In genomic region chr7:130930260-130930659, GRCh38 we compare ENCODE assay signal across 8 cellular contexts.
DNase-seq lines count a peak whose midpoint lies in the region; ATAC-seq and TF ChIP-seq lines count a peak whose summit lies in the region.

No MANE protein-coding gene starts in this region.

- TF ChIP-seq CTCF in activated B cell treated with CpG ODN at 0.5 μM for 24 hours (IDR thresholded peaks at IDR 0.05) (no peak), left ventricle myocardium inferior (IDR thresholded peaks at IDR 0.05; ENCODE audit: borderline replicate concordance) (no peak), stomach (IDR thresholded peaks at IDR 0.05) (no peak), GM13977 (IDR thresholded peaks at IDR 0.05; ENCODE audit: extremely low read depth, insufficient read depth, missing control alignments) (no peak), coronary artery (IDR thresholded peaks at IDR 0.05) (no peak)

- peaks cover 88% of the 10 kb centered on the region for H3K4me1 Mint-ChIP-seq in activated CD8-positive, alpha-beta memory T cell treated with anti-CD3 and anti-CD28 coated beads, Interleukin-2, amount 10 ng/mL, durations not matched to agents 7 days and 5 days
- peaks cover 80% of the 10 kb centered on the region for H3K4me1 Mint-ChIP-seq in activated B cell treated with CpG ODN at 0.5 μM for 24 hours

- no peak overlapping the region for H3K4me3 Mint-ChIP-seq in activated CD8-positive, alpha-beta memory T cell treated with anti-CD3 and anti-CD28 coated beads, Interleukin-2, amount 10 ng/mL, durations not matched to agents 7 days and 5 days
- H3K4me3 Mint-ChIP-seq in activated B cell treated with CpG ODN at 0.5 μM for 24 hours = no peak overlapping the region

- in situ Hi-C loops in GM13977 (cut with MboI; ENCODE audit: low pct_unique_long_range_greater_than_20kb, low sequenced_read_pairs, unreplicated experiment) = no loop called here

- TF ChIP-seq POLR2A in stomach (IDR thresholded peaks at IDR 0.05) = no peak

- CTCF ChIA-PET in activated CD8-positive, alpha-beta memory T cell treated with anti-CD3 and anti-CD28 coated beads, Interleukin-2, amount 10 ng/mL, durations not matched to agents 7 days and 5 days (lab: Charles Lee) = interaction anchor here (1.1 to 2.6 kb wide), 9 partner anchors 8 to 110 kb away, joined by 4 to 13 read pairs (median 5); no protein-coding TSS in a partner anchor
- CTCF ChIA-PET in activated B cell treated with CpG ODN at 0.5 μM for 24 hours (lab: Charles Lee) = interaction anchor here (1.1 to 1.9 kb wide), 2 partner anchors 10 to 15 kb away, joined by 3 read pairs; no protein-coding TSS in a partner anchor

- no peak for DNase-seq in activated CD8-positive, alpha-beta memory T cell treated with anti-CD3 and anti-CD28 coated beads, Interleukin-2, amount 10 ng/mL, durations not matched to agents 7 days and 5 days
- no peak for DNase-seq in activated CD8-positive, alpha-beta memory T cell treated with anti-CD3 and anti-CD28 coated beads, Interleukin-2, amount 50 U/mL, for 4 hours
- DNase-seq in activated B cell treated with CpG ODN at 0.5 μM for 24 hours = no peak
- DNase-seq in left ventricle myocardium inferior = no peak
- no peak for DNase-seq in stomach
- DNase-seq in GM13977 (ENCODE audit: low spot score) = no peak
- DNase-seq in coronary artery (ENCODE audit: low spot score) = no peak
- DNase-seq in amniotic stem cell (lab: John Stamatoyannopoulos, UW) = no peak

- H3K27ac ChIP-seq in left ventricle myocardium inferior (replicated peaks) (peak overlapping the region; percentile 14), stomach (peak overlapping the region; percentile 32 to 79 (median 53)), coronary artery (peak overlapping the region in 1 of 2 donors; percentile 0)

- no peaks in the 10 kb centered on the region for H3K27me3 ChIP-seq in left ventricle myocardium inferior (ENCODE audit: low read depth)
- no peaks in the 10 kb centered on the region for H3K27me3 ChIP-seq in stomach

- intact Hi-C loops in activated B cell treated with CpG ODN at 0.5 μM for 24 hours (cut with micrococcal nuclease) = loop anchor here (1.0 kb wide), 1 partner anchor 13 kb away; no protein-coding TSS in a partner anchor
- intact Hi-C loops in left ventricle myocardium inferior (cut with micrococcal nuclease) = no loop called here
- intact Hi-C loops in stomach (cut with DNase I; ENCODE audit: low total_unique reads) = no loop called here

- H3K27me3 Mint-ChIP-seq in activated CD8-positive, alpha-beta memory T cell treated with anti-CD3 and anti-CD28 coated beads, Interleukin-2, amount 10 ng/mL, durations not matched to agents 7 days and 5 days = no peaks in the 10 kb centered on the region
- no peaks in the 10 kb centered on the region for H3K27me3 Mint-ChIP-seq in activated B cell treated with CpG ODN at 0.5 μM for 24 hours

- POLR2A ChIA-PET in activated B cell treated with CpG ODN at 0.5 μM for 24 hours (lab: Charles Lee) = interaction anchor here (0.5 to 4.5 kb wide), 10 partner anchors 8 to 110 kb away, joined by 3 to 15 read pairs (median 4); no protein-coding TSS in a partner anchor

- no peak for TF ChIP-seq EP300 in stomach (IDR thresholded peaks at IDR 0.05)

- H3K4me1 ChIP-seq in left ventricle myocardium inferior (peaks cover 63% of the 10 kb centered on the region), stomach (peaks cover 8 to 75% (median 41%) of the 10 kb centered on the region in 4 donors)

- H3K36me3 Mint-ChIP-seq in activated CD8-positive, alpha-beta memory T cell treated with anti-CD3 and anti-CD28 coated beads, Interleukin-2, amount 10 ng/mL, durations not matched to agents 7 days and 5 days = peaks cover 54% of the 10 kb centered on the region
- H3K36me3 Mint-ChIP-seq in activated B cell treated with CpG ODN at 0.5 μM for 24 hours (ENCODE audit: low read depth) = peaks cover 76% of the 10 kb centered on the region

- H3K9me3 Mint-ChIP-seq in activated CD8-positive, alpha-beta memory T cell treated with anti-CD3 and anti-CD28 coated beads, Interleukin-2, amount 10 ng/mL, durations not matched to agents 7 days and 5 days (ENCODE audit: low read depth) = no peaks in the 10 kb centered on the region
- no peaks in the 10 kb centered on the region for H3K9me3 Mint-ChIP-seq in activated B cell treated with CpG ODN at 0.5 μM for 24 hours

- no peaks in the 10 kb centered on the region for H3K9me3 ChIP-seq in left ventricle myocardium inferior (replicated peaks)
- H3K9me3 ChIP-seq in stomach = no peaks in the 10 kb centered on the region

- H3K36me3 ChIP-seq in left ventricle myocardium inferior = peaks cover 12% of the 10 kb centered on the region
- H3K36me3 ChIP-seq in stomach = peaks cover 4 to 22% (median 15%) of the 10 kb centered on the region in 4 donors

- H3K4me3 ChIP-seq in left ventricle myocardium inferior (no peak overlapping the region), stomach (no peak overlapping the region), coronary artery (no peak overlapping the region)

- 69 to 83% (median 72%) methylated on average over 4 of the region's 4 CpGs for WGBS in stomach, 5 donors

- H3K27ac Mint-ChIP-seq in activated CD8-positive, alpha-beta memory T cell treated with anti-CD3 and anti-CD28 coated beads, Interleukin-2, amount 10 ng/mL, durations not matched to agents 7 days and 5 days = peak overlapping the region; percentile 79
- H3K27ac Mint-ChIP-seq in activated B cell treated with CpG ODN at 0.5 μM for 24 hours = peak overlapping the region; percentile 74

- peak; percentile 25 for ATAC-seq in activated CD8-positive, alpha-beta memory T cell treated with anti-CD3 and anti-CD28 coated beads, Interleukin-2, amount 10 ng/mL, durations not matched to agents 7 days and 5 days
- ATAC-seq in activated B cell treated with CpG ODN at 0.5 μM for 24 hours (ENCODE audit: low read depth) = peak; percentile 57
